1 cellular context compared by ENCODE assay signal in genomic region chr10:117175215-117175900, GRCh38.
TF ChIP-seq lines count a peak whose summit lies in the region.

No MANE protein-coding gene starts in this region.

TF ChIP-seq in H1, 55 proteins besides CTCF, POLR2A, EP300 and RAD21 (continued from another document):
- TF ChIP-seq EZH2 (IDR thresholded peaks at IDR 0.05; ENCODE audit: low read depth, low read length, severe bottlenecking) (peak; percentile 64), GABPA (IDR thresholded peaks at IDR 0.05; ENCODE audit: borderline replicate concordance, insufficient read depth, low read length) (no peak), ZNF274 (IDR thresholded peaks at IDR 0.05; ENCODE audit: borderline replicate concordance, extremely low read depth, low read length) (no peak), PHF8 (conservative IDR thresholded peaks at IDR 0.05; ENCODE audit: low read depth, low read length) (no peak), SUZ12 (IDR thresholded peaks at IDR 0.05; ENCODE audit: low read length) (peak; percentile 70; the same call in 1 of the 2 replicates), POLR2AphosphoS5 (IDR thresholded peaks at IDR 0.05; ENCODE audit: low read depth, low read length) (no peak), GTF2F1 (IDR thresholded peaks at IDR 0.05; ENCODE audit: borderline replicate concordance, low read depth, low read length) (no peak), CEBPB (IDR thresholded peaks at IDR 0.05; ENCODE audit: low read depth, low read length) (no peak), ATF3 (IDR thresholded peaks at IDR 0.05; ENCODE audit: insufficient read depth, low read depth, low read length) (no peak), YY1 (IDR thresholded peaks at IDR 0.05; ENCODE audit: low read depth, low read length) (0 out of 2 replicates have a peak, but pooled peaks have one; percentile 12), KDM5A (IDR thresholded peaks at IDR 0.05; ENCODE audit: low read length) (no peak), SIN3A (conservative IDR thresholded peaks at IDR 0.05 in 1 of 2, IDR thresholded peaks at IDR 0.05 in 1 of 2; ENCODE audit: low read depth in 1 of 2, low read length in 2 of 2) (peak; percentile 13 to 32; a peak in 1 of 4 replicates), SIRT6 (IDR thresholded peaks at IDR 0.05; ENCODE audit: low read length) (no peak), NRF1 (IDR thresholded peaks at IDR 0.05; ENCODE audit: low read depth, low read length) (no peak), BCL11A (IDR thresholded peaks at IDR 0.05; ENCODE audit: low read depth in 2 of 2, low read length in 2 of 2) (no peak), ASH2L (IDR thresholded peaks at IDR 0.05; ENCODE audit: low read length) (peak; percentile 1), TCF12 (IDR thresholded peaks at IDR 0.05; ENCODE audit: low read depth, low read length) (no peak), E2F6 (IDR thresholded peaks at IDR 0.05) (no peak), KDM1A (IDR thresholded peaks at IDR 0.05; ENCODE audit: borderline replicate concordance, low read length) (no peak), RXRA (IDR thresholded peaks at IDR 0.05; ENCODE audit: insufficient read depth, low read depth, low read length) (no peak), NANOG (IDR thresholded peaks at IDR 0.05; ENCODE audit: insufficient read depth, low read depth, low read length, poor library complexity, severe bottlenecking) (no peak), CBX8 (IDR thresholded peaks at IDR 0.05; ENCODE audit: borderline replicate concordance, low read depth, low read length) (no peak), SP1 (IDR thresholded peaks at IDR 0.05; ENCODE audit: low read depth, low read length) (no peak), FOSL1 (IDR thresholded peaks at IDR 0.05; ENCODE audit: insufficient read depth, low read depth, low read length) (no peak), MAX (IDR thresholded peaks at IDR 0.05) (0 out of 2 replicates have a peak, but pooled peaks have one; percentile 12), KDM4A (IDR thresholded peaks at IDR 0.05; ENCODE audit: low read depth, low read length, severe bottlenecking) (peak; percentile 69), CHD7 (IDR thresholded peaks at IDR 0.05; ENCODE audit: insufficient replicate concordance, low read length) (no peak), MAFK (IDR thresholded peaks at IDR 0.05; ENCODE audit: low read depth, low read length) (no peak), BACH1 (IDR thresholded peaks at IDR 0.05; ENCODE audit: low read length) (no peak)
